18 cellular contexts compared by ENCODE assay signal in genomic region chr2:49306925-49307324, GRCh38.
DNase-seq lines count a peak whose midpoint lies in the region; FAIRE-seq and TF ChIP-seq lines count a peak whose summit lies in the region.
"Had no signal": no experiment of that assay in that cellular context is flagged by ENCODE, and none has a peak within 500 bp of the region (broad histone marks: within the 10 kb centered on the region; RNA-seq: fewer than 3 reads in every experiment).

No MANE protein-coding gene starts in this region.

- DNase-seq in COLO668 (lab: John Stamatoyannopoulos, UW; ENCODE audit: unreplicated experiment): peak; percentile 25
- peak; percentile 4 for DNase-seq in NB4 (ENCODE audit: low read depth)
- peak; percentile 23 for DNase-seq in bronchial epithelial cell (ENCODE audit: low read depth)
- DNase-seq in lung microvascular endothelial cell (ENCODE audit: low read depth in 2 of 2): peak; percentile 10 to 27
- no peak for DNase-seq in OCI-M2 (lab: John Stamatoyannopoulos, UW; ENCODE audit: unreplicated experiment)
- DNase-seq in islet precursor cell: no peak
- no peak for DNase-seq in epidermal melanocyte (ENCODE audit: insufficient read length, low spot score)
- DNase-seq in RKO (ENCODE audit: low spot score): no peak
- DNase-seq: activated CD4-positive, alpha-beta T cell treated with anti-CD3 and anti-CD28 coated beads for 48 hours; activated CD8-positive, alpha-beta memory T cell treated with anti-CD3 and anti-CD28 coated beads, Interleukin-2, amount 50 U/mL, for 4 hours; activated gamma-delta T cell treated with Interleukin-2 at 50 U/mL for 16 hours; GOT3; KG1; mesendoderm; NCI-H1092; SIG-M5; stomach had no signal

- no peaks in the 10 kb centered on the region for H3K27me3 ChIP-seq in bronchial epithelial cell (ENCODE audit: control insufficient read depth, insufficient read depth, low read length)
- H3K27me3 ChIP-seq: stomach had no signal

- no peak for FAIRE-seq in bronchial epithelial cell (lab: Jason Lieb, UNC)
- FAIRE-seq: astrocyte had no signal

- TF ChIP-seq CTCF in NB4 (IDR thresholded peaks at IDR 0.05; ENCODE audit: low read depth, low read length) (no peak), bronchial epithelial cell (IDR thresholded peaks at IDR 0.05; ENCODE audit: insufficient read depth, low read length, severe bottlenecking) (no peak)

- H3K4me3 ChIP-seq in NB4 (ENCODE audit: low read depth, low read length) (no peak overlapping the region), bronchial epithelial cell (ENCODE audit: low read depth, low read length) (no peak overlapping the region)
- H3K4me3 ChIP-seq: stomach had no signal

- TF ChIP-seq POLR2A in NB4 (IDR thresholded peaks at IDR 0.05; ENCODE audit: extremely low read depth, insufficient read length): no peak

- no peaks in the 10 kb centered on the region for H3K36me3 ChIP-seq in bronchial epithelial cell (ENCODE audit: control insufficient read depth, insufficient read depth, low read length)
- H3K36me3 ChIP-seq: stomach had no signal

Comparison
In these comparisons a context has a peak if more than half of its experiments do, and no peak if none do; other contexts are left out.
1. DNase-seq: peak in COLO668 (single experiment), NB4 (single experiment), bronchial epithelial cell (single experiment) and lung microvascular endothelial cell (2 of 2); none in OCI-M2 (single experiment), islet precursor cell (single experiment), epidermal melanocyte (single experiment) and RKO (single experiment).